8 cellular contexts compared by ENCODE assay signal in the genomic region with DNA sequence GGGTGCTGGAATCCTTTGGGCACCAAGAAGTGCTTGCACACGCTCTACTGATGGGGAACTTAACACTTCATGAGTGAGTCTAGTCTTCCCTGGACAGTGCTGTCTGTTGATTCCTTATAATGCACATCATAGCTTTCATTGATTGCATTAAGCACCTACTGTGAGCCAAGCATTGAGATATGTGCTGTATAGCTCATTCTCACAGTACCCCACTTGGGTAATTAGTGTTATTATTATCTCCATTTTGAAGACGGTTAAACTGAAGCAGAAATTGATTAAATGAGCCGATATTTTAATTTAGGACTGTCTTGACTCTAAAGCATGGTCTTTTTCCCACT. TPM values are rescaled to one million over a fixed set of nuclear protein-coding genes. Genes with fewer than 3 reads are reported as not detected.
A peak's percentile ranks its signal among the peaks of the same experiment; 100 is the strongest.
DNase-seq lines count a peak whose midpoint lies in the region; ATAC-seq and TF ChIP-seq lines count a peak whose summit lies in the region.

No MANE protein-coding gene starts in this region.

- H3K79me2 ChIP-seq in HCT116 (ENCODE audit: insufficient read depth, low read length) (peaks cover 7% of the 10 kb centered on the region), smooth muscle cell (ENCODE audit: low read depth) (peaks cover 18% of the 10 kb centered on the region)

- H3F3A ChIP-seq in smooth muscle cell (ENCODE audit: low read depth) = peaks cover 6% of the 10 kb centered on the region

- intact Hi-C loops in HCT116 (cut with micrococcal nuclease) = no loop called here
- intact Hi-C loops in activated B cell treated with CpG ODN at 0.5 μM for 24 hours (cut with micrococcal nuclease) = loop anchor here (5.0 to 10.0 kb wide), 2 partner anchors 197 to 679 kb away; a partner anchor contains a TSS
- intact Hi-C loops in right cardiac atrium (cut with DNase I) = no loop called here

- CTCF ChIA-PET in HCT116 (lab: Charles Lee) = interaction anchor here (1.7 kb wide), 1 partner anchor 30 kb away, joined by 4 read pairs; no protein-coding TSS in a partner anchor
- CTCF ChIA-PET in activated B cell treated with CpG ODN at 0.5 μM for 24 hours (lab: Charles Lee) = interaction anchor here (1.7 kb wide), 1 partner anchor 103 kb away, joined by 3 read pairs; no protein-coding TSS in a partner anchor

- H3K27me3 ChIP-seq in HCT116 (ENCODE audit: insufficient read depth, low read length) (no peaks in the 10 kb centered on the region), right cardiac atrium (ENCODE audit: control insufficient read depth, insufficient read depth) (no peaks in the 10 kb centered on the region), smooth muscle cell (ENCODE audit: low read depth) (no peaks in the 10 kb centered on the region)

- H2AFZ ChIP-seq in HCT116 (ENCODE audit: low read depth, low read length, poor library complexity, severe bottlenecking) (no peak overlapping the region), smooth muscle cell (ENCODE audit: low read depth) (no peak overlapping the region)

- H3K9me2 ChIP-seq in HCT116 (ENCODE audit: insufficient read depth) = no peaks in the 10 kb centered on the region

- H3K36me3 Mint-ChIP-seq in activated B cell treated with CpG ODN at 0.5 μM for 24 hours (ENCODE audit: low read depth) = peaks cover 31% of the 10 kb centered on the region

- peak overlapping the region; percentile 95 for H3K4me3 Mint-ChIP-seq in activated B cell treated with CpG ODN at 0.5 μM for 24 hours

- H4K20me1 ChIP-seq in HCT116 (ENCODE audit: insufficient read depth) (no peaks in the 10 kb centered on the region), smooth muscle cell (ENCODE audit: low read depth) (peaks cover 9% of the 10 kb centered on the region)

- H3K9me3 Mint-ChIP-seq in activated B cell treated with CpG ODN at 0.5 μM for 24 hours = no peaks in the 10 kb centered on the region

- H3K4me2 ChIP-seq in HCT116 (ENCODE audit: low read length) (peak overlapping the region; percentile 63), smooth muscle cell (peak overlapping the region; percentile 93)

- TF ChIP-seq RAD21 in HCT116 (IDR thresholded peaks at IDR 0.05; ENCODE audit: low read depth) = no peak

- ATAC-seq in HCT116 = no peak
- ATAC-seq in activated B cell treated with CpG ODN at 0.5 μM for 24 hours (ENCODE audit: low read depth) = no peak
- ATAC-seq in right cardiac atrium = no peak
- no peak for ATAC-seq in GM18870 (IDR thresholded peaks at IDR 0.05; ENCODE audit: unreplicated experiment)
- no peak for ATAC-seq in GM18505 (IDR thresholded peaks at IDR 0.05; ENCODE audit: unreplicated experiment)

- H3K4me1 Mint-ChIP-seq in activated B cell treated with CpG ODN at 0.5 μM for 24 hours = peaks cover 27% of the 10 kb centered on the region

- RAD21 ChIA-PET in HCT116 (lab: Charles Lee; ENCODE audit: low non-redundant PET in 1 of 2, low total read pairs in 2 of 2, uncharacterized antibody in 2 of 2, unreplicated experiment in 2 of 2) = no interaction called here

- H3K27ac ChIP-seq in HCT116 (ENCODE audit: low read depth, low read length) (no peak overlapping the region), right cardiac atrium (ENCODE audit: low read length) (peak overlapping the region; percentile 81), smooth muscle cell (ENCODE audit: low read depth) (peak overlapping the region; percentile 51)

- H3K27ac Mint-ChIP-seq in activated B cell treated with CpG ODN at 0.5 μM for 24 hours = peak overlapping the region; percentile 95

- no peaks in the 10 kb centered on the region for H3K27me3 Mint-ChIP-seq in activated B cell treated with CpG ODN at 0.5 μM for 24 hours

- H3K9ac ChIP-seq in HCT116 (ENCODE audit: low read length) (no peak overlapping the region), smooth muscle cell (ENCODE audit: low read depth) (no peak overlapping the region)

- TF ChIP-seq CTCF in HCT116 (IDR thresholded peaks at IDR 0.05 in 2 of 3, conservative IDR thresholded peaks at IDR 0.05 in 1 of 3; ENCODE audit: borderline replicate concordance in 1 of 3, insufficient read depth in 1 of 3, low read depth in 2 of 3, low read length in 2 of 3) (no peak), activated B cell treated with CpG ODN at 0.5 μM for 24 hours (IDR thresholded peaks at IDR 0.05) (no peak), smooth muscle cell (IDR thresholded peaks at IDR 0.05; ENCODE audit: borderline replicate concordance, insufficient read depth, poor library complexity, severe bottlenecking) (no peak)

- POLR2A ChIA-PET in HCT116 (lab: Charles Lee) = no interaction called here
- POLR2A ChIA-PET in activated B cell treated with CpG ODN at 0.5 μM for 24 hours (lab: Charles Lee) = interaction anchor here (0.8 to 2.0 kb wide), 5 partner anchors 13 to 196 kb away, joined by 3 to 12 read pairs (median 3); a partner anchor contains a TSS

- DNase-seq in HCT116 (ENCODE audit: low read depth, low spot score) = no peak
- DNase-seq in activated B cell treated with CpG ODN at 0.5 μM for 24 hours = no peak
- DNase-seq in right cardiac atrium = no peak
- DNase-seq in smooth muscle cell (lab: John Stamatoyannopoulos, UW; ENCODE audit: unreplicated experiment) = no peak
- DNase-seq in H4 (ENCODE audit: low spot score) = no peak
- no peak for DNase-seq in DMS79 treated with DMSO at 0.1 percent for 48 hours (lab: John Stamatoyannopoulos, UW)

- H3K36me3 ChIP-seq in HCT116 (ENCODE audit: control insufficient read depth in 1 of 2, insufficient read depth in 2 of 2, low read length in 2 of 2) = peaks cover 19 to 21% of the 10 kb centered on the region in 2 experiments
- H3K36me3 ChIP-seq in smooth muscle cell (ENCODE audit: low read depth) = peaks cover 11% of the 10 kb centered on the region

- 59% methylated on average over 3 of the region's 3 CpGs for WGBS in right cardiac atrium
- 52% methylated on average over 3 of the region's 3 CpGs for WGBS in smooth muscle cell (ENCODE audit: low lambda C conversion rate)

- H3K4me1 ChIP-seq in HCT116 (ENCODE audit: control insufficient read depth in 1 of 2, insufficient read depth in 2 of 2, low read length in 2 of 2) (peaks cover 8 to 27% of the 10 kb centered on the region in 2 experiments), right cardiac atrium (ENCODE audit: control insufficient read depth, insufficient read depth, low read length) (no peaks in the 10 kb centered on the region), smooth muscle cell (ENCODE audit: low read depth) (peaks cover 13% of the 10 kb centered on the region)

- TF ChIP-seq POLR2A in HCT116 (IDR thresholded peaks at IDR 0.05; ENCODE audit: borderline replicate concordance, extremely low read depth, insufficient read depth, insufficient read length) (no peak), GM18505 (IDR thresholded peaks at IDR 0.05; ENCODE audit: borderline replicate concordance, extremely low read depth, insufficient read depth, insufficient read length) (no peak)

- H3K4me3 ChIP-seq in HCT116 (replicated peaks in 1 of 2; ENCODE audit: low read depth in 1 of 2, low read length in 2 of 2) (peak overlapping the region; percentile 29 to 87; a peak in 3 of 4 replicates), right cardiac atrium (ENCODE audit: low read length) (peak overlapping the region; percentile 53), smooth muscle cell (peak overlapping the region; percentile 74)

- BruUV-seq in HCT116 (replicated peaks; lab: Mats Ljungman, UMichigan) = TSS peak; percentile 48

- H3K9me3 ChIP-seq in HCT116 (ENCODE audit: control insufficient read depth in 1 of 2, insufficient read depth in 1 of 2, low read depth in 1 of 2, low read length in 2 of 2) (no peaks in the 10 kb centered on the region), right cardiac atrium (ENCODE audit: control insufficient read depth, low read length) (no peaks in the 10 kb centered on the region), smooth muscle cell (replicated peaks; ENCODE audit: low read depth) (no peaks in the 10 kb centered on the region)

TF ChIP-seq in HCT116, 20 proteins besides CTCF, POLR2A, EP300 and RAD21 (continues in another document):
- TF ChIP-seq CEBPB (IDR thresholded peaks at IDR 0.05; ENCODE audit: low read depth) = no peak
- TF ChIP-seq YY1 (IDR thresholded peaks at IDR 0.05; ENCODE audit: extremely low read depth, insufficient replicate concordance, low read depth, low read length) = no peak
- TF ChIP-seq, protein P1, sequence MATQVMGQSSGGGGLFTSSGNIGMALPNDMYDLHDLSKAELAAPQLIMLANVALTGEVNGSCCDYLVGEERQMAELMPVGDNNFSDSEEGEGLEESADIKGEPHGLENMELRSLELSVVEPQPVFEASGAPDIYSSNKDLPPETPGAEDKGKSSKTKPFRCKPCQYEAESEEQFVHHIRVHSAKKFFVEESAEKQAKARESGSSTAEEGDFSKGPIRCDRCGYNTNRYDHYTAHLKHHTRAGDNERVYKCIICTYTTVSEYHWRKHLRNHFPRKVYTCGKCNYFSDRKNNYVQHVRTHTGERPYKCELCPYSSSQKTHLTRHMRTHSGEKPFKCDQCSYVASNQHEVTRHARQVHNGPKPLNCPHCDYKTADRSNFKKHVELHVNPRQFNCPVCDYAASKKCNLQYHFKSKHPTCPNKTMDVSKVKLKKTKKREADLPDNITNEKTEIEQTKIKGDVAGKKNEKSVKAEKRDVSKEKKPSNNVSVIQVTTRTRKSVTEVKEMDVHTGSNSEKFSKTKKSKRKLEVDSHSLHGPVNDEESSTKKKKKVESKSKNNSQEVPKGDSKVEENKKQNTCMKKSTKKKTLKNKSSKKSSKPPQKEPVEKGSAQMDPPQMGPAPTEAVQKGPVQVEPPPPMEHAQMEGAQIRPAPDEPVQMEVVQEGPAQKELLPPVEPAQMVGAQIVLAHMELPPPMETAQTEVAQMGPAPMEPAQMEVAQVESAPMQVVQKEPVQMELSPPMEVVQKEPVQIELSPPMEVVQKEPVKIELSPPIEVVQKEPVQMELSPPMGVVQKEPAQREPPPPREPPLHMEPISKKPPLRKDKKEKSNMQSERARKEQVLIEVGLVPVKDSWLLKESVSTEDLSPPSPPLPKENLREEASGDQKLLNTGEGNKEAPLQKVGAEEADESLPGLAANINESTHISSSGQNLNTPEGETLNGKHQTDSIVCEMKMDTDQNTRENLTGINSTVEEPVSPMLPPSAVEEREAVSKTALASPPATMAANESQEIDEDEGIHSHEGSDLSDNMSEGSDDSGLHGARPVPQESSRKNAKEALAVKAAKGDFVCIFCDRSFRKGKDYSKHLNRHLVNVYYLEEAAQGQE (IDR thresholded peaks at IDR 0.05; ENCODE audit: low read depth) = no peak

RNA-seq across cellular contexts. Expression of a gene that starts 0.5 kb away (rescaled TPM):
- total RNA-seq in HCT116 (2021; ENCODE audit: unreplicated experiment) (60.2 TPM), activated B cell treated with CpG ODN at 0.5 μM for 24 hours (63.0 and 67.3 TPM in 2 replicates), right cardiac atrium (100 to 1,000 TPM; 115 to 148 (median 134) TPM), smooth muscle cell (123 and 134 TPM in 2 replicates)
- polyA plus RNA-seq in HCT116 (2012) = 45.8 and 60.7 TPM in 2 replicates
- polyA plus RNA-seq in right cardiac atrium (242 TPM), smooth muscle cell (122 and 128 TPM in 2 replicates)
- total RNA-seq in H4 (2014; rRNA removed; shearing (Covaris generic)) = 172 and 193 TPM in 2 replicates

RNA-seq across cellular contexts. Expression of a gene that starts 57.8 kb away (rescaled TPM):
- total RNA-seq in HCT116 (2021; ENCODE audit: unreplicated experiment) (12.0 TPM), activated B cell treated with CpG ODN at 0.5 μM for 24 hours (8.8 and 10.0 TPM in 2 replicates), right cardiac atrium (10 to 100 TPM in 1 of 4 donors, 1 to 10 TPM in 3; 8.0 to 10.3 (median 8.3) TPM), smooth muscle cell (21.4 and 29.3 TPM in 2 replicates)
- 5.3 and 6.6 TPM in 2 replicates for polyA plus RNA-seq in HCT116 (2012)
- polyA plus RNA-seq in right cardiac atrium (9.7 TPM), smooth muscle cell (18.5 and 20.9 TPM in 2 replicates)
- 7.9 and 11.1 TPM in 2 replicates for total RNA-seq in H4 (2014; rRNA removed; shearing (Covaris generic))
